26 cellular contexts compared by ENCODE assay signal in the genomic region with DNA sequence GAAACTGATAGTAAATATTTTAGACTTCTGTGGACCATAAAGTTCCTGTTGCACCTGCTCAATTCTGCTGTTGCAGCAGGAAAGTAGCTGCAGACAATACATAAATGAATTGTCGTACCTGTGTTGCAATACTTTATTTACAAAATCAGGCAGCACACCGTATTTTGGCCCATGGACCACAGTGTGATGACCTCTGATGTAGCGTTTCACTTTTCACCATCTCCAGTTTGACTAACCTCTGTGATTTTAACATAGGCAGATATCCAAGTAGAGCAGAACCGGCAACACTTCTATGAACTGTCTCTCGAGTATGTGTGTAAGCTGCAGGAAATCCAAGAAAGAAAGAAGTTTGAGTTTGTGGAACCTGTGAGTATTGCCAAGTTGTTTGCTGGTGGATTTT.
DNase-seq lines count a peak whose midpoint lies in the region; ATAC-seq and TF ChIP-seq lines count a peak whose summit lies in the region.
"Had no signal": no experiment of that assay in that cellular context is flagged by ENCODE, and none has a peak within 500 bp of the region (broad histone marks: within the 10 kb centered on the region; RNA-seq: fewer than 3 reads in every experiment).

No MANE protein-coding gene starts in this region.

- peak overlapping the region in 1 of 2 donors; percentile 23 for H3K27ac ChIP-seq in liver (ENCODE audit: low read depth in 1 of 2, low read length in 2 of 2)
- H3K27ac ChIP-seq: body of pancreas, C4-2B, colonic mucosa, Peyer's patch, spleen had no signal

- peaks cover 10% of the 10 kb centered on the region for H3K36me3 Mint-ChIP-seq in HFFc6 (ENCODE audit: low read depth)
- peaks cover 95% of the 10 kb centered on the region for H3K36me3 Mint-ChIP-seq in dendritic cell treated with granulocyte-macrophage colony-stimulating factor and Interleukin-4, amounts not matched to agents 40 ng/mL and 50 ng/mL, for 4 days (ENCODE audit: low read depth)
- H3K36me3 Mint-ChIP-seq: activated naive CD8-positive, alpha-beta T cell treated with anti-CD3 and anti-CD28 coated beads, Interleukin-2, amount 10 ng/mL, durations not matched to agents 7 days and 5 days had no signal

- WGBS in liver: 29% methylated on average over 5 of the region's 5 CpGs

- H3K27me3 ChIP-seq in liver (ENCODE audit: control insufficient read depth in 4 of 4, insufficient read depth in 4 of 4, low read length in 3 of 4): no peaks in the 10 kb centered on the region
- H3K27me3 ChIP-seq: body of pancreas, colonic mucosa, Peyer's patch, spleen, uterus had no signal

- H3K9ac ChIP-seq in liver (ENCODE audit: low read depth in 1 of 2, low read length in 2 of 2): no peak overlapping the region

- H3K27me3 Mint-ChIP-seq in HFFc6 (ENCODE audit: insufficient read depth): no peaks in the 10 kb centered on the region
- H3K27me3 Mint-ChIP-seq in dendritic cell treated with granulocyte-macrophage colony-stimulating factor and Interleukin-4, amounts not matched to agents 40 ng/mL and 50 ng/mL, for 4 days: no peaks in the 10 kb centered on the region
- H3K27me3 Mint-ChIP-seq: activated naive CD8-positive, alpha-beta T cell treated with anti-CD3 and anti-CD28 coated beads, Interleukin-2, amount 10 ng/mL, durations not matched to agents 7 days and 5 days; stimulated activated naive CD8-positive, alpha-beta T cell treated with anti-CD3 and anti-CD28 coated beads, Interleukin-15, amount 100 ng/mL, for 72 hours; T-helper 17 cell had no signal

- H3K4me3 ChIP-seq in liver (ENCODE audit: low read depth in 1 of 3, low read length in 3 of 3): no peak overlapping the region
- H3K4me3 ChIP-seq: body of pancreas, colonic mucosa, lung, Peyer's patch, spleen, uterus had no signal

- no peaks in the 10 kb centered on the region for H3K36me3 ChIP-seq in liver (ENCODE audit: control insufficient read depth in 4 of 4, insufficient read depth in 3 of 4, low read depth in 1 of 4, low read length in 3 of 4)
- H3K36me3 ChIP-seq: colonic mucosa, Peyer's patch had no signal

- ATAC-seq in HG02610 (IDR thresholded peaks at IDR 0.05; ENCODE audit: unreplicated experiment): no peak
- ATAC-seq: body of pancreas; stimulated activated naive CD8-positive, alpha-beta T cell treated with anti-CD3 and anti-CD28 coated beads, Interleukin-15, amount 100 ng/mL, for 72 hours; T-helper 17 cell had no signal

- TF ChIP-seq CTCF in HFFc6 (IDR thresholded peaks at IDR 0.05) (no peak), liver (IDR thresholded peaks at IDR 0.05; ENCODE audit: low read depth, low read length, missing input control) (no peak)

- peaks cover 0 to 8% (median 6%) of the 10 kb centered on the region in 4 donors for H3K4me1 ChIP-seq in liver (ENCODE audit: control insufficient read depth in 4 of 4, insufficient read depth in 4 of 4, low read length in 3 of 4)
- H3K4me1 ChIP-seq: colonic mucosa, Peyer's patch, uterus had no signal

- no peaks in the 10 kb centered on the region for H3K9me3 Mint-ChIP-seq in HFFc6
- H3K9me3 Mint-ChIP-seq in dendritic cell treated with granulocyte-macrophage colony-stimulating factor and Interleukin-4, amounts not matched to agents 40 ng/mL and 50 ng/mL, for 4 days: no peaks in the 10 kb centered on the region
- H3K9me3 Mint-ChIP-seq: activated naive CD8-positive, alpha-beta T cell treated with anti-CD3 and anti-CD28 coated beads, Interleukin-2, amount 10 ng/mL, durations not matched to agents 7 days and 5 days; endodermal cell; stimulated activated naive CD8-positive, alpha-beta T cell treated with anti-CD3 and anti-CD28 coated beads, Interleukin-15, amount 100 ng/mL, for 72 hours had no signal

- peaks cover 0 to 3% (median 3%) of the 10 kb centered on the region in 4 donors for H3K9me3 ChIP-seq in liver (ENCODE audit: control insufficient read depth in 4 of 4, low read length in 3 of 4)
- H3K9me3 ChIP-seq: body of pancreas, colonic mucosa, Peyer's patch, spleen, uterus had no signal

- DNase-seq in HFFc6: no peak
- peak; percentile 10 for DNase-seq in stromal cell of bone marrow (ENCODE audit: low read depth)
- DNase-seq in COR-L47 (lab: John Stamatoyannopoulos, UW): no peak
- no peak for DNase-seq in NOMO-1 treated with dmso at 0.1 percent for 144 hours (lab: John Stamatoyannopoulos, UW; ENCODE audit: unreplicated experiment)
- no peak for DNase-seq in DMS53 (lab: John Stamatoyannopoulos, UW)
- DNase-seq: activated CD4-positive, alpha-beta T cell treated with anti-CD3 and anti-CD28 coated beads, Interleukin-2, amount 50 U/mL, for 48 hours; activated CD8-positive, alpha-beta memory T cell treated with anti-CD3 and anti-CD28 coated beads, Interleukin-2, amount 50 U/mL, for 48 hours; activated naive CD8-positive, alpha-beta T cell treated with anti-CD3 and anti-CD28 coated beads, Interleukin-2, amount 10 ng/mL, durations not matched to agents 7 days and 5 days; body of pancreas; colonic mucosa; EL; endodermal cell; H9; NCI-H2107; NK-92 treated with Interleukin-12 subunit alpha and Interleukin-12 subunit beta, amount 100 ng/mL, for 24 hours; Peyer's patch; spleen; stimulated activated CD4-positive, alpha-beta T cell treated with anti-CD3 and anti-CD28 coated beads, Interleukin-4, amount 100 ng/mL, for 4 hours; stimulated activated naive CD8-positive, alpha-beta T cell treated with anti-CD3 and anti-CD28 coated beads, Interleukin-15, amount 100 ng/mL, for 72 hours; T-helper 17 cell; uterus had no signal

- peaks cover 45% of the 10 kb centered on the region for H3K4me1 Mint-ChIP-seq in HFFc6 (ENCODE audit: low read depth)
- H3K4me1 Mint-ChIP-seq in dendritic cell treated with granulocyte-macrophage colony-stimulating factor and Interleukin-4, amounts not matched to agents 40 ng/mL and 50 ng/mL, for 4 days (ENCODE audit: low read depth): peaks cover 55% of the 10 kb centered on the region

- no peak overlapping the region for H3K4me3 Mint-ChIP-seq in HFFc6
- no peak overlapping the region for H3K4me3 Mint-ChIP-seq in dendritic cell treated with granulocyte-macrophage colony-stimulating factor and Interleukin-4, amounts not matched to agents 40 ng/mL and 50 ng/mL, for 4 days
- H3K4me3 Mint-ChIP-seq: activated naive CD8-positive, alpha-beta T cell treated with anti-CD3 and anti-CD28 coated beads, Interleukin-2, amount 10 ng/mL, durations not matched to agents 7 days and 5 days; endodermal cell; H9; stimulated activated naive CD8-positive, alpha-beta T cell treated with anti-CD3 and anti-CD28 coated beads, Interleukin-15, amount 100 ng/mL, for 72 hours; T-helper 17 cell had no signal

- TF ChIP-seq RAD21 in liver (IDR thresholded peaks at IDR 0.05): peak in 1 of 2 donors; percentile 19

- peak overlapping the region; percentile 7 for H3K27ac Mint-ChIP-seq in HFFc6
- H3K27ac Mint-ChIP-seq in dendritic cell treated with granulocyte-macrophage colony-stimulating factor and Interleukin-4, amounts not matched to agents 40 ng/mL and 50 ng/mL, for 4 days: peak overlapping the region; percentile 53
- H3K27ac Mint-ChIP-seq: activated naive CD8-positive, alpha-beta T cell treated with anti-CD3 and anti-CD28 coated beads, Interleukin-2, amount 10 ng/mL, durations not matched to agents 7 days and 5 days; endodermal cell; stimulated activated naive CD8-positive, alpha-beta T cell treated with anti-CD3 and anti-CD28 coated beads, Interleukin-15, amount 100 ng/mL, for 72 hours; T-helper 17 cell had no signal

- intact Hi-C loops in dendritic cell treated with granulocyte-macrophage colony-stimulating factor and Interleukin-4, amounts not matched to agents 40 ng/mL and 50 ng/mL, for 4 days (cut with micrococcal nuclease): loop anchor here (10.0 kb wide), 1 partner anchor 230 kb away; no protein-coding TSS in a partner anchor

TF ChIP-seq in liver, 16 proteins besides CTCF, POLR2A, EP300 and RAD21 (continues in another document):
- TF ChIP-seq HNF4G (IDR thresholded peaks at IDR 0.05): peak; percentile 50
- peak; percentile 16 for TF ChIP-seq SP1 (IDR thresholded peaks at IDR 0.05)
- TF ChIP-seq, protein P1, sequence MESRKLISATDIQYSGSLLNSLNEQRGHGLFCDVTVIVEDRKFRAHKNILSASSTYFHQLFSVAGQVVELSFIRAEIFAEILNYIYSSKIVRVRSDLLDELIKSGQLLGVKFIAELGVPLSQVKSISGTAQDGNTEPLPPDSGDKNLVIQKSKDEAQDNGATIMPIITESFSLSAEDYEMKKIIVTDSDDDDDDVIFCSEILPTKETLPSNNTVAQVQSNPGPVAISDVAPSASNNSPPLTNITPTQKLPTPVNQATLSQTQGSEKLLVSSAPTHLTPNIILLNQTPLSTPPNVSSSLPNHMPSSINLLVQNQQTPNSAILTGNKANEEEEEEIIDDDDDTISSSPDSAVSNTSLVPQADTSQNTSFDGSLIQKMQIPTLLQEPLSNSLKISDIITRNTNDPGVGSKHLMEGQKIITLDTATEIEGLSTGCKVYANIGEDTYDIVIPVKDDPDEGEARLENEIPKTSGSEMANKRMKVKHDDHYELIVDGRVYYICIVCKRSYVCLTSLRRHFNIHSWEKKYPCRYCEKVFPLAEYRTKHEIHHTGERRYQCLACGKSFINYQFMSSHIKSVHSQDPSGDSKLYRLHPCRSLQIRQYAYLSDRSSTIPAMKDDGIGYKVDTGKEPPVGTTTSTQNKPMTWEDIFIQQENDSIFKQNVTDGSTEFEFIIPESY (IDR thresholded peaks at IDR 0.05): no peak
- peak; percentile 84 for TF ChIP-seq FOXA2 (IDR thresholded peaks at IDR 0.05)
- TF ChIP-seq NR2F2 (IDR thresholded peaks at IDR 0.05): no peak
- TF ChIP-seq, protein P2, sequence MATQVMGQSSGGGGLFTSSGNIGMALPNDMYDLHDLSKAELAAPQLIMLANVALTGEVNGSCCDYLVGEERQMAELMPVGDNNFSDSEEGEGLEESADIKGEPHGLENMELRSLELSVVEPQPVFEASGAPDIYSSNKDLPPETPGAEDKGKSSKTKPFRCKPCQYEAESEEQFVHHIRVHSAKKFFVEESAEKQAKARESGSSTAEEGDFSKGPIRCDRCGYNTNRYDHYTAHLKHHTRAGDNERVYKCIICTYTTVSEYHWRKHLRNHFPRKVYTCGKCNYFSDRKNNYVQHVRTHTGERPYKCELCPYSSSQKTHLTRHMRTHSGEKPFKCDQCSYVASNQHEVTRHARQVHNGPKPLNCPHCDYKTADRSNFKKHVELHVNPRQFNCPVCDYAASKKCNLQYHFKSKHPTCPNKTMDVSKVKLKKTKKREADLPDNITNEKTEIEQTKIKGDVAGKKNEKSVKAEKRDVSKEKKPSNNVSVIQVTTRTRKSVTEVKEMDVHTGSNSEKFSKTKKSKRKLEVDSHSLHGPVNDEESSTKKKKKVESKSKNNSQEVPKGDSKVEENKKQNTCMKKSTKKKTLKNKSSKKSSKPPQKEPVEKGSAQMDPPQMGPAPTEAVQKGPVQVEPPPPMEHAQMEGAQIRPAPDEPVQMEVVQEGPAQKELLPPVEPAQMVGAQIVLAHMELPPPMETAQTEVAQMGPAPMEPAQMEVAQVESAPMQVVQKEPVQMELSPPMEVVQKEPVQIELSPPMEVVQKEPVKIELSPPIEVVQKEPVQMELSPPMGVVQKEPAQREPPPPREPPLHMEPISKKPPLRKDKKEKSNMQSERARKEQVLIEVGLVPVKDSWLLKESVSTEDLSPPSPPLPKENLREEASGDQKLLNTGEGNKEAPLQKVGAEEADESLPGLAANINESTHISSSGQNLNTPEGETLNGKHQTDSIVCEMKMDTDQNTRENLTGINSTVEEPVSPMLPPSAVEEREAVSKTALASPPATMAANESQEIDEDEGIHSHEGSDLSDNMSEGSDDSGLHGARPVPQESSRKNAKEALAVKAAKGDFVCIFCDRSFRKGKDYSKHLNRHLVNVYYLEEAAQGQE (IDR thresholded peaks at IDR 0.05): no peak
